1 cellular context compared by ENCODE assay signal in genomic region chr10:89278034-89278535, GRCh38.
TF ChIP-seq lines count a peak whose summit lies in the region.

No MANE protein-coding gene starts in this region.

TF ChIP-seq in HepG2, 621 proteins besides CTCF, POLR2A, EP300 and RAD21 (continues in another document):
- TF ChIP-seq ZNF720 (CRISPR knock-in tag; IDR thresholded peaks at IDR 0.05) (no peak), MIXL1 (CRISPR knock-in tag; IDR thresholded peaks at IDR 0.05) (peak; percentile 39; the same call in 1 of the 2 replicates), HOXA3 (CRISPR knock-in tag; IDR thresholded peaks at IDR 0.05) (no peak), HINFP (CRISPR knock-in tag; IDR thresholded peaks at IDR 0.05; ENCODE audit: low read depth) (no peak), TBX3 (IDR thresholded peaks at IDR 0.05; ENCODE audit: borderline replicate concordance) (peak; percentile 75; the same call in 1 of the 2 replicates), FOXO4 (CRISPR knock-in tag; conservative IDR thresholded peaks at IDR 0.05) (no peak), ZNF10 (CRISPR knock-in tag; IDR thresholded peaks at IDR 0.05; ENCODE audit: borderline replicate concordance, low read depth) (no peak), ZKSCAN5 (CRISPR knock-in tag; IDR thresholded peaks at IDR 0.05) (no peak; the same call in 1 of the 2 replicates), HDAC2 (CRISPR knock-in tag; IDR thresholded peaks at IDR 0.05) (peak; percentile 26; the same call in 1 of the 2 replicates), ZNF367 (CRISPR knock-in tag; IDR thresholded peaks at IDR 0.05; ENCODE audit: borderline replicate concordance) (no peak), MIER3 (CRISPR knock-in tag; IDR thresholded peaks at IDR 0.05; ENCODE audit: borderline replicate concordance) (0 out of 2 replicates have a peak, but pooled peaks have one; percentile 43), MED1 (CRISPR knock-in tag; IDR thresholded peaks at IDR 0.05) (peak; percentile 48), ISL2 (CRISPR knock-in tag; IDR thresholded peaks at IDR 0.05) (no peak), FOSL1 (CRISPR knock-in tag; IDR thresholded peaks at IDR 0.05; ENCODE audit: borderline replicate concordance) (peak; percentile 77; the same call in 1 of the 2 replicates), RARA (CRISPR knock-in tag; IDR thresholded peaks at IDR 0.05) (peak; percentile 43; the same call in 1 of the 2 replicates), ZNF350 (CRISPR knock-in tag; IDR thresholded peaks at IDR 0.05; ENCODE audit: borderline replicate concordance, low read depth) (no peak), ZNF772 (CRISPR knock-in tag; IDR thresholded peaks at IDR 0.05) (no peak), ZNF589 (CRISPR knock-in tag; conservative IDR thresholded peaks at IDR 0.05) (no peak), THAP11 (CRISPR knock-in tag; IDR thresholded peaks at IDR 0.05) (0 out of 2 replicates have a peak, but pooled peaks have one; percentile 22), PAXIP1 (CRISPR knock-in tag; conservative IDR thresholded peaks at IDR 0.05) (peak; percentile 52), AHDC1 (CRISPR knock-in tag; IDR thresholded peaks at IDR 0.05; ENCODE audit: borderline replicate concordance) (peak; percentile 66; the same call in 1 of the 2 replicates), ZFP36L1 (CRISPR knock-in tag; IDR thresholded peaks at IDR 0.05) (no peak), HHEX (CRISPR knock-in tag; IDR thresholded peaks at IDR 0.05) (peak; percentile 66; the same call in 1 of the 2 replicates), ZBTB7B (CRISPR knock-in tag; IDR thresholded peaks at IDR 0.05) (no peak), SKI (IDR thresholded peaks at IDR 0.05; ENCODE audit: partially characterized antibody) (no peak), SAP130 (CRISPR knock-in tag; IDR thresholded peaks at IDR 0.05; ENCODE audit: low read depth) (0 out of 2 replicates have a peak, but pooled peaks have one; percentile 38), ZNF788 (CRISPR knock-in tag; IDR thresholded peaks at IDR 0.05; ENCODE audit: borderline replicate concordance) (no peak), GLI4 (CRISPR knock-in tag; IDR thresholded peaks at IDR 0.05; ENCODE audit: borderline replicate concordance) (no peak), NFIC (IDR thresholded peaks at IDR 0.05; ENCODE audit: low read length) (peak; percentile 68; the same call in 1 of the 2 replicates), RELA (CRISPR knock-in tag; IDR thresholded peaks at IDR 0.05) (no peak), FOXC1 (CRISPR knock-in tag; IDR thresholded peaks at IDR 0.05; ENCODE audit: borderline replicate concordance) (no peak), SNAPC4 (CRISPR knock-in tag; IDR thresholded peaks at IDR 0.05) (no peak), ZEB1 (IDR thresholded peaks at IDR 0.05; ENCODE audit: insufficient replicate concordance, low read depth) (no peak), CENPT (CRISPR knock-in tag; IDR thresholded peaks at IDR 0.05; ENCODE audit: low read depth) (no peak), CBFB (CRISPR knock-in tag; IDR thresholded peaks at IDR 0.05) (no peak), ZNF260 (CRISPR knock-in tag; IDR thresholded peaks at IDR 0.05; ENCODE audit: borderline replicate concordance, low read depth) (no peak), ZNF431 (CRISPR knock-in tag; IDR thresholded peaks at IDR 0.05; ENCODE audit: borderline replicate concordance, low read depth) (no peak), ZFY (CRISPR knock-in tag; IDR thresholded peaks at IDR 0.05) (no peak), ZNF850 (CRISPR knock-in tag; conservative IDR thresholded peaks at IDR 0.05) (no peak), HMG20A (CRISPR knock-in tag; IDR thresholded peaks at IDR 0.05; ENCODE audit: borderline replicate concordance) (peak; percentile 71; the same call in 1 of the 2 replicates), ZZZ3 (CRISPR knock-in tag; IDR thresholded peaks at IDR 0.05; ENCODE audit: borderline replicate concordance) (no peak), TFE3 (CRISPR knock-in tag; IDR thresholded peaks at IDR 0.05) (peak; percentile 86), ETV5 (CRISPR knock-in tag; IDR thresholded peaks at IDR 0.05; ENCODE audit: borderline replicate concordance) (peak; percentile 65; the same call in 1 of the 2 replicates), MXI1 (IDR thresholded peaks at IDR 0.05; ENCODE audit: borderline replicate concordance, low read depth, low read length) (peak; percentile 41; the same call in 1 of the 3 replicates), THYN1 (CRISPR knock-in tag; IDR thresholded peaks at IDR 0.05; ENCODE audit: borderline replicate concordance, low read depth) (no peak), MTF2 (CRISPR knock-in tag; IDR thresholded peaks at IDR 0.05; ENCODE audit: borderline replicate concordance) (no peak)
